ENCODE assay signal across 8 cellular contexts in genomic region chr14:67240978-67241415, GRCh38. TPM values are rescaled to one million over a fixed set of nuclear protein-coding genes. Genes with fewer than 3 reads are reported as not detected.
DNase-seq lines count a peak whose midpoint lies in the region; ATAC-seq and TF ChIP-seq lines count a peak whose summit lies in the region.

No MANE protein-coding gene starts in this region.

- H3K4me3 Mint-ChIP-seq in IgD-negative memory B cell = peak overlapping the region; percentile 90 to 99 (median 98)
- H3K4me3 Mint-ChIP-seq in activated T-cell treated with anti-CD3 and anti-CD28 coated beads, Interleukin-2, amount 50 U/mL, for 4 hours = peak overlapping the region; percentile 88

- H3K27ac Mint-ChIP-seq in IgD-negative memory B cell = peak overlapping the region; percentile 87 to 95 (median 92)

- H3K27ac ChIP-seq in PC-3 (ENCODE audit: low read length) (peak overlapping the region; percentile 93), esophagus muscularis mucosa (replicated peaks in 1 of 4) (peak overlapping the region; percentile 98 to 99 (median 99)), muscle layer of duodenum (ENCODE audit: low read length) (peak overlapping the region; percentile 92)

- H4K20me1 ChIP-seq in PC-3 (ENCODE audit: low read length) = peaks cover 24% of the 10 kb centered on the region

- ATAC-seq in GM21576 (IDR thresholded peaks at IDR 0.05; ENCODE audit: unreplicated experiment) (peak; percentile 90), PC-3 (peak; percentile 81)
- ATAC-seq in activated T-cell treated with anti-CD3 and anti-CD28 coated beads, Interleukin-2, amount 50 U/mL, for 4 hours = peak; percentile 94

- H3K79me2 ChIP-seq in PC-3 (ENCODE audit: low read length) = peaks cover 46% of the 10 kb centered on the region

- peaks cover 30% of the 10 kb centered on the region for H3K4me1 ChIP-seq in PC-3 (ENCODE audit: insufficient read depth, low read length)
- H3K4me1 ChIP-seq in esophagus muscularis mucosa = peaks cover 14 to 44% (median 38%) of the 10 kb centered on the region in 4 donors
- peaks cover 4 to 19% of the 10 kb centered on the region in 2 donors for H3K4me1 ChIP-seq in muscle layer of duodenum (ENCODE audit: control insufficient read depth in 1 of 2, insufficient read depth in 2 of 2, low read length in 2 of 2)

- H3K27me3 ChIP-seq in PC-3 (ENCODE audit: low read length) = no peaks in the 10 kb centered on the region
- H3K27me3 ChIP-seq in esophagus muscularis mucosa = no peaks in the 10 kb centered on the region
- no peaks in the 10 kb centered on the region for H3K27me3 ChIP-seq in muscle layer of duodenum (ENCODE audit: low read depth, low read length)

- peaks cover 9% of the 10 kb centered on the region for H3F3A ChIP-seq in PC-3 (ENCODE audit: low read length, unreplicated experiment)

- TF ChIP-seq POLR2A in esophagus muscularis mucosa (IDR thresholded peaks at IDR 0.05; ENCODE audit: low read depth) = peak; percentile 44

- 0% methylated on average over 10 of the region's 54 CpGs for WGBS in esophagus muscularis mucosa

- H3K36me3 ChIP-seq in PC-3 (ENCODE audit: low read depth, low read length) = no peaks in the 10 kb centered on the region
- no peaks in the 10 kb centered on the region for H3K36me3 ChIP-seq in esophagus muscularis mucosa
- H3K36me3 ChIP-seq in muscle layer of duodenum (ENCODE audit: control insufficient read depth in 1 of 2, insufficient read depth in 2 of 2, low read length in 2 of 2) = no peaks in the 10 kb centered on the region

- DNase-seq in DMS153 treated with DMSO at 0.1 percent for 48 hours (lab: John Stamatoyannopoulos, UW; ENCODE audit: unreplicated experiment) (peak; percentile 92), PC-3 (peak; percentile 98), esophagus muscularis mucosa (ENCODE audit: extremely low spot score) (peak; percentile 98)
- peak; percentile 86 for DNase-seq in activated T-cell treated with anti-CD3 and anti-CD28 coated beads, Interleukin-2, amount 50 U/mL, for 4 hours
- DNase-seq in stimulated activated CD8-positive, alpha-beta memory T cell treated with anti-CD3 and anti-CD28 coated beads, Interleukin-7, amount 100 ng/mL, for 24 hours (ENCODE audit: low read depth) = peak; percentile 82

- POLR2A ChIA-PET in PC-3 (lab: Charles Lee; ENCODE audit: unreplicated experiment) = interaction anchor here (0.5 to 0.8 kb wide), 3 partner anchors 54 to 336 kb away, joined by 3 to 26 read pairs (median 4); no protein-coding TSS in a partner anchor

- H3K9ac ChIP-seq in PC-3 (ENCODE audit: low read length) = peak overlapping the region; percentile 92

- CTCF ChIA-PET in PC-3 (lab: Charles Lee) = interaction anchor here (0.5 to 0.7 kb wide), 2 partner anchors 45 to 1424 kb away, joined by 3 to 4 read pairs; no protein-coding TSS in a partner anchor

- BruUV-seq in PC-3 (replicated peaks; lab: Mats Ljungman, UMichigan) = no TSS peak

- no peaks in the 10 kb centered on the region for H3K27me3 Mint-ChIP-seq in IgD-negative memory B cell
- H3K27me3 Mint-ChIP-seq in activated T-cell treated with anti-CD3 and anti-CD28 coated beads, Interleukin-2, amount 50 U/mL, for 4 hours (ENCODE audit: low read depth) = no peaks in the 10 kb centered on the region

- peak overlapping the region; percentile 81 for H3K4me3 ChIP-seq in PC-3 (ENCODE audit: low read length)
- peak overlapping the region; percentile 81 to 99 (median 91) for H3K4me3 ChIP-seq in esophagus muscularis mucosa
- H3K4me3 ChIP-seq in muscle layer of duodenum (ENCODE audit: low read depth in 1 of 2, low read length in 2 of 2) = peak overlapping the region; percentile 83 to 91

- peak overlapping the region; percentile 97 for H3K4me2 ChIP-seq in PC-3 (ENCODE audit: low read length)

- peak overlapping the region; percentile 96 for H2AFZ ChIP-seq in PC-3 (ENCODE audit: low read length)

- H3K36me3 Mint-ChIP-seq in IgD-negative memory B cell = no peaks in the 10 kb centered on the region
- H3K36me3 Mint-ChIP-seq in activated T-cell treated with anti-CD3 and anti-CD28 coated beads, Interleukin-2, amount 50 U/mL, for 4 hours (ENCODE audit: insufficient read depth) = no peaks in the 10 kb centered on the region

- intact Hi-C loops in PC-3 (cut with micrococcal nuclease) (loop anchor here (1.0 to 5.0 kb wide), 6 partner anchors 20 to 732 kb away; partner anchors contain the start of genes ATP6V1D and GPHN), esophagus muscularis mucosa (cut with DNase I) (no loop called here)

- H3K9me3 ChIP-seq in PC-3 (ENCODE audit: low read length) (no peaks in the 10 kb centered on the region), esophagus muscularis mucosa (no peaks in the 10 kb centered on the region), muscle layer of duodenum (ENCODE audit: control insufficient read depth in 1 of 2, low read length in 2 of 2) (no peaks in the 10 kb centered on the region)

- no peak for TF ChIP-seq CTCF in PC-3 (conservative IDR thresholded peaks at IDR 0.05; ENCODE audit: low read depth, low read length)
- TF ChIP-seq CTCF in esophagus muscularis mucosa (IDR thresholded peaks at IDR 0.05) = no peak

- TF ChIP-seq EP300 in esophagus muscularis mucosa (IDR thresholded peaks at IDR 0.05) = no peak

- no peaks in the 10 kb centered on the region for H3K9me3 Mint-ChIP-seq in IgD-negative memory B cell
- H3K9me3 Mint-ChIP-seq in activated T-cell treated with anti-CD3 and anti-CD28 coated beads, Interleukin-2, amount 50 U/mL, for 4 hours = no peaks in the 10 kb centered on the region

- peaks cover 0 to 16% (median 7%) of the 10 kb centered on the region in 3 donors for H3K4me1 Mint-ChIP-seq in IgD-negative memory B cell
- peaks cover 22% of the 10 kb centered on the region for H3K4me1 Mint-ChIP-seq in activated T-cell treated with anti-CD3 and anti-CD28 coated beads, Interleukin-2, amount 50 U/mL, for 4 hours (ENCODE audit: low read depth)

- no peaks in the 10 kb centered on the region for H3K9me2 ChIP-seq in PC-3 (replicated peaks; ENCODE audit: low read length)

RNA-seq across cellular contexts. Expression of gene PALS1, which starts 0.2 kb away (rescaled TPM):
- 2.4 TPM for polyA plus RNA-seq in IgD-negative memory B cell
- total RNA-seq in PC-3 (2014; rRNA removed) (28.5 and 31.5 TPM in 2 replicates), esophagus muscularis mucosa (10 to 100 TPM; 17.6 to 25.4 (median 19.6) TPM)
- 10 to 100 TPM; 10.6 to 14.5 (median 12.8) TPM for total RNA-seq in activated T-cell treated with anti-CD3 and anti-CD28 coated beads, Interleukin-2, amount 50 U/mL, for 4 hours

RNA-seq across cellular contexts. Expression of gene GARIN2, which starts 51.8 kb away (rescaled TPM):
- polyA plus RNA-seq in IgD-negative memory B cell = not detected
- not detected in 2 replicates for total RNA-seq in PC-3 (2014; rRNA removed)
- not detected for total RNA-seq in activated T-cell treated with anti-CD3 and anti-CD28 coated beads, Interleukin-2, amount 50 U/mL, for 4 hours
- total RNA-seq in esophagus muscularis mucosa = not detected

Comparison
In these comparisons a context has a peak if more than half of its experiments do, and no peak if none do; other contexts are left out.
1. Peak in every context shown above with its lines: DNase-seq, ATAC-seq, H3K4me3 ChIP-seq and H3K27ac ChIP-seq.